17 cellular contexts compared by ENCODE assay signal in the genomic region with DNA sequence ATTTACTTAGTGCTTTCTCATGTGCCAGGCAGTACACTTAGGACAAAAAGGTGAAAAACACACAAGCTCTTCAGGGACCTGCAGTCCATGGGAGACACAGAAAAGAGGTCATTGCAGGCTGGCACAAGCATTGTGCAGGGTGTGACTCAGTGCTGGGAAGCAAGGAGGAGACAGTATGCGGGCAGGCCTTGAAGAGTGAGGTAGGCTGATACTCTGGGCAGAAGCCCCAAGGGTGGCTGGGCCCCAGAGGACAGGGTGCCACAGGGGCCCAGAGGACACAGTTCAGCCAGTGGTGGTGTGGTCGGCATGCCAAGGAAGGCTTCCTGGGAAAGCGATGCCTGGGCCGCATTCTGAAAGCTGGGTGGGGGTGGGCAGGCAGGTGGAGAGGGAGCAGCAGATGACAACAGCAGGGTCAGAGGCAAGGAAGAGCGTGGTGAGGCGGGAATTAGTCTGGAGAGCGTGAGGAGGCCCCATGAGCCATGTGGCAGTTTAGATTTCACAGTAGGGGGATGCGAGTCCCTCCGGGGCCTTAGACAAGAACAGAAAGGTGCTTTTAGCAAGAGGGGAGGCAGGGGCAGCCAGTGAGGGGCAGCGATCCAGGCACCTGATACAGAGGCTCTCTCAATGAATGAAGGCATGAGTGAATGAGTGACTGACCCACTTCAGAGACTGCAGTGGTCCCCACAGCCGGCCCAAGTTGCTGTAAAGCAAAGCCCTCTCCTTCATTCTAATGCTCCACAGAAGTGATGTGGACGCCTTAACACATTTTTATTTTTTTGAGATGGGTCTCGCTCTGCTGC.
"Had no signal": no experiment of that assay in that cellular context is flagged by ENCODE, and none has a peak within 500 bp of the region (broad histone marks: within the 10 kb centered on the region; RNA-seq: fewer than 3 reads in every experiment).

No MANE protein-coding gene starts in this region.

- DNase-seq: activated CD4-positive, alpha-beta T cell treated with anti-CD3 and anti-CD28 coated beads, Interleukin-2, amount 10 ng/mL, durations not matched to agents 24 days and 14 days; activated CD8-positive, alpha-beta T cell treated with anti-CD3 and anti-CD28 coated beads, Interleukin-2, amount 10 ng/mL, durations not matched to agents 7 days and 5 days; activated naive CD4-positive, alpha-beta T cell treated with anti-CD3 and anti-CD28 coated beads for 36 hours; activated T-cell treated with anti-CD3 and anti-CD28 coated beads, Interleukin-2, amount 50 U/mL, for 24 hours; effector CD8-positive, alpha-beta T cell; mesenchymal stem cell; naive thymus-derived CD8-positive, alpha-beta T cell; pancreas; sigmoid colon; stimulated activated CD4-positive, alpha-beta T cell treated with anti-CD3 and anti-CD28 coated beads, Interleukin-4, amount 100 ng/mL, for 24 hours; T-cell; T-helper 9 cell; transverse colon had no signal

- H3K4me3 ChIP-seq: ascending aorta, esophagus muscularis mucosa, pancreas, sigmoid colon, transverse colon, vagina had no signal

- H3K9me3 ChIP-seq: ascending aorta, esophagus muscularis mucosa, pancreas, sigmoid colon, transverse colon, vagina had no signal

- ATAC-seq: activated CD8-positive, alpha-beta T cell treated with anti-CD3 and anti-CD28 coated beads, Interleukin-2, amount 10 ng/mL, durations not matched to agents 7 days and 5 days; naive thymus-derived CD8-positive, alpha-beta T cell; pancreas; stimulated activated effector memory CD8-positive, alpha-beta T cell treated with anti-CD3 and anti-CD28 coated beads, Interleukin-12 subunit alpha, Interleukin-12 subunit beta, amount 100 ng/mL, for 72 hours; T-cell had no signal

- H3K27me3 ChIP-seq: ascending aorta, esophagus muscularis mucosa, pancreas, sigmoid colon, transverse colon, vagina had no signal

- H3K27ac ChIP-seq: pancreas, vagina had no signal
